ENCODE assay signal across 8 cellular contexts in genomic region chr3:23653647-23654525, GRCh38.
A peak's percentile ranks its signal among the peaks of the same experiment; 100 is the strongest.
DNase-seq lines count a peak whose midpoint lies in the region; ATAC-seq and TF ChIP-seq lines count a peak whose summit lies in the region.
"Had no signal": no experiment of that assay in that cellular context is flagged by ENCODE, and none has a peak within 500 bp of the region (broad histone marks: within the 10 kb centered on the region; RNA-seq: fewer than 3 reads in every experiment).

No MANE protein-coding gene starts in this region.

- H3K27me3 ChIP-seq in neural progenitor cell = no peaks in the 10 kb centered on the region
- H3K27me3 ChIP-seq in PC-3 (ENCODE audit: low read length) = no peaks in the 10 kb centered on the region
- H3K27me3 ChIP-seq in adrenal gland = no peaks in the 10 kb centered on the region

- H3F3A ChIP-seq in neural progenitor cell (ENCODE audit: low read depth) (peaks cover 10% of the 10 kb centered on the region), PC-3 (ENCODE audit: low read length, unreplicated experiment) (no peaks in the 10 kb centered on the region)

- ATAC-seq in GM18909 (IDR thresholded peaks at IDR 0.05; ENCODE audit: poor library complexity, unreplicated experiment) = peak; percentile 94
- peak; percentile 93 for ATAC-seq in GM21737 (IDR thresholded peaks at IDR 0.05; ENCODE audit: unreplicated experiment)
- ATAC-seq in HG03432 (IDR thresholded peaks at IDR 0.05; ENCODE audit: unreplicated experiment) = peak; percentile 93
- ATAC-seq in PC-3 = no peak

- BruUV-seq in PC-3 (replicated peaks; lab: Mats Ljungman, UMichigan) = no TSS peak

- no peaks in the 10 kb centered on the region for H3K9me3 ChIP-seq in neural progenitor cell (ENCODE audit: low read depth)
- no peaks in the 10 kb centered on the region for H3K9me3 ChIP-seq in PC-3 (ENCODE audit: low read length)
- no peaks in the 10 kb centered on the region for H3K9me3 ChIP-seq in adrenal gland (replicated peaks in 1 of 3)

- H3K27me3 Mint-ChIP-seq in neural progenitor cell (ENCODE audit: insufficient read depth, low read depth) = peaks cover 5% of the 10 kb centered on the region

- CTCF ChIA-PET in PC-3 (lab: Charles Lee) = interaction anchor here (0.5 kb wide), 1 partner anchor 1050 kb away, joined by 3 read pairs; no protein-coding TSS in a partner anchor

- H3K4me1 ChIP-seq in neural progenitor cell = peaks cover 8% of the 10 kb centered on the region
- H3K4me1 ChIP-seq in PC-3 (ENCODE audit: insufficient read depth, low read length) = peaks cover 23% of the 10 kb centered on the region
- peaks cover 4 to 5% of the 10 kb centered on the region in 2 donors for H3K4me1 ChIP-seq in adrenal gland (replicated peaks in 1 of 2)

- H4K20me1 ChIP-seq in neural progenitor cell (ENCODE audit: low read depth) (no peaks in the 10 kb centered on the region), PC-3 (ENCODE audit: low read length) (no peaks in the 10 kb centered on the region)

- H3K27ac Mint-ChIP-seq in neural progenitor cell = no peak overlapping the region

- no peaks in the 10 kb centered on the region for H3K9me2 ChIP-seq in PC-3 (replicated peaks; ENCODE audit: low read length)

- no peak overlapping the region for H3K4me2 ChIP-seq in neural progenitor cell
- H3K4me2 ChIP-seq in PC-3 (ENCODE audit: low read length) = no peak overlapping the region

- no peaks in the 10 kb centered on the region for H3K36me3 ChIP-seq in neural progenitor cell
- no peaks in the 10 kb centered on the region for H3K36me3 ChIP-seq in PC-3 (ENCODE audit: low read depth, low read length)
- no peaks in the 10 kb centered on the region for H3K36me3 ChIP-seq in adrenal gland (replicated peaks in 1 of 2)

- peaks cover 3% of the 10 kb centered on the region for H3K36me3 Mint-ChIP-seq in neural progenitor cell

- H3K9ac ChIP-seq in neural progenitor cell (no peak overlapping the region), PC-3 (ENCODE audit: low read length) (no peak overlapping the region)

- DNase-seq in neural progenitor cell (ENCODE audit: low spot score) = no peak
- DNase-seq in PC-3 = no peak
- no peak for DNase-seq in T1000 (lab: John Stamatoyannopoulos, UW)
- no peak for DNase-seq in adrenal gland
- DNase-seq: SHP77 had no signal

- POLR2A ChIA-PET in PC-3 (lab: Charles Lee; ENCODE audit: unreplicated experiment) = no interaction called here

- TF ChIP-seq CTCF in neural progenitor cell (IDR thresholded peaks at IDR 0.05) = no peak
- TF ChIP-seq CTCF in PC-3 (conservative IDR thresholded peaks at IDR 0.05; ENCODE audit: low read depth, low read length) = no peak
- TF ChIP-seq CTCF in adrenal gland (IDR thresholded peaks at IDR 0.05) = no peak

- peaks cover 18% of the 10 kb centered on the region for H3K4me1 Mint-ChIP-seq in neural progenitor cell

- H3K79me2 ChIP-seq in neural progenitor cell (ENCODE audit: low read depth) = no peaks in the 10 kb centered on the region
- H3K79me2 ChIP-seq in PC-3 (ENCODE audit: low read length) = no peaks in the 10 kb centered on the region

- H2AFZ ChIP-seq in neural progenitor cell (replicated peaks) (peak overlapping the region; percentile 34), PC-3 (ENCODE audit: low read length) (no peak overlapping the region)

- TF ChIP-seq POLR2A in adrenal gland (IDR thresholded peaks at IDR 0.05) = no peak

- peaks cover 25% of the 10 kb centered on the region for H3K9me3 Mint-ChIP-seq in neural progenitor cell

- H3K4me3 ChIP-seq in neural progenitor cell (no peak overlapping the region), PC-3 (ENCODE audit: low read length) (no peak overlapping the region), adrenal gland (no peak overlapping the region)

- H3K4me3 Mint-ChIP-seq in neural progenitor cell = no peak overlapping the region

- intact Hi-C loops in PC-3 (cut with micrococcal nuclease) (loop anchor here (5.0 kb wide), 1 partner anchor 42 kb away; no protein-coding TSS in a partner anchor), adrenal gland (cut with DNase I) (no loop called here)

- peak overlapping the region; percentile 63 for H3K27ac ChIP-seq in neural progenitor cell
- H3K27ac ChIP-seq in PC-3 (ENCODE audit: low read length) = no peak overlapping the region
- no peak overlapping the region for H3K27ac ChIP-seq in adrenal gland

- WGBS in adrenal gland, 4 donors = 67 to 76% (median 72%) methylated on average over 9 of the region's 9 CpGs
